In the genomic region with DNA sequence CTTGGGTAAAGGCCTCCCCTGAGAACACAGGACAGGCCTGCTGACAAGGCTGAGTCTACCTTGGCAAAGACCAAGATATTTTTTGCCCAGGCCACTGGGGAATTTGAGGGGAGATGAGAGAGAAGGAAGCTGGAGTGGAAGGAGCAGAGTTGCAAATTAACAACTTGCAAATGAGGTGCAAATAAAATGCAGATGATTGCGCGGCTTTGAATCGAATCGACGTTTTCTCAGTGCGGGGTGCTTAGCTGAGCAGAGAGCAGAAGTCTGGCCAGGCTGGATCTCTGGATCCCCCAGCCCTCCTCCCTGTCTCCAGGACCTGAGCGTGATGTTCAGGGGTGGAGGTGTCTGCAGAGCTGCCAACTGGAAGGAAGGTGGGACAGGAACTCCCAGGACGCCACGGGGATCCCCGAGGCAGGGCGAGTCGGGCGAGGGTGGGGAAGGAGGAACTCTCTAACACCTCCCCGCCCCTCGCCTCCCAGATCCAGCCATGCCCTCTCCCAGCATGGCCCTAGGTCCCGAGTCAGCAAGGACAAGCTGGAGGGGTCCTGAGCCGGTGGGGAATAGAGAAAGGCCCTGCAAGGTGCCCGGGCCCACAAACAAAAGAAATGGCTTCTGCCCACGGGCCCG, we compare ENCODE assay signal across 8 cellular contexts. TPM values are rescaled to one million over a fixed set of nuclear protein-coding genes. Genes with fewer than 3 reads are reported as not detected.
DNase-seq lines count a peak whose midpoint lies in the region; ATAC-seq, FAIRE-seq and TF ChIP-seq lines count a peak whose summit lies in the region.

No MANE protein-coding gene starts in this region.

- peak overlapping the region; percentile 82 for H2AFZ ChIP-seq in GM12878 (ENCODE audit: control insufficient read depth, low read depth, low read length)

- no peaks in the 10 kb centered on the region for H3K36me3 ChIP-seq in GM12878 (ENCODE audit: control insufficient read depth in 2 of 2, insufficient read depth in 2 of 2, low read length in 1 of 2)
- no peaks in the 10 kb centered on the region for H3K36me3 ChIP-seq in left lung
- H3K36me3 ChIP-seq in testis (ENCODE audit: low read depth, missing control alignments), result no peaks in the 10 kb centered on the region

- RAD21 ChIA-PET in GM12878 (lab: Charles Lee; ENCODE audit: unreplicated experiment), result interaction anchor here (0.7 to 2.1 kb wide), 5 partner anchors 8 to 64 kb away, joined by 3 to 9 read pairs (median 6); a partner anchor contains a TSS

- H3K9me3 ChIP-seq in GM12878 (replicated peaks; ENCODE audit: control insufficient read depth, insufficient read depth, low read length) (no peaks in the 10 kb centered on the region), left lung (no peaks in the 10 kb centered on the region), testis (no peaks in the 10 kb centered on the region)

- TF ChIP-seq EP300 in GM12878 (IDR thresholded peaks at IDR 0.05; ENCODE audit: borderline replicate concordance in 1 of 2, control insufficient read depth in 1 of 2, low read depth in 2 of 2, low read length in 2 of 2), result no peak

- CTCF ChIA-PET in GM12878 (lab: Yijun Ruan, JAX) (interaction anchor here (0.7 to 1.4 kb wide), 7 partner anchors 39 to 381 kb away, joined by 3 to 11 read pairs (median 3); a partner anchor contains a TSS), HEK293T (lab: Yijun Ruan, JAX) (interaction anchor here (0.9 to 1.8 kb wide), 4 partner anchors 38 to 110 kb away, joined by 3 to 8 read pairs (median 6); a partner anchor contains a TSS)

- SMC1A ChIA-PET in GM12878 (lab: Charles Lee; ENCODE audit: uncharacterized antibody, unreplicated experiment), result interaction anchor here (1.4 to 1.8 kb wide), 2 partner anchors 10 to 57 kb away, joined by 4 to 5 read pairs; no protein-coding TSS in a partner anchor

- H3K4me3 ChIP-seq in GM12878 (peak overlapping the region; percentile 74), left lung (peak overlapping the region; percentile 60 to 73), testis (peak overlapping the region; percentile 64 to 70)

- no TSS peak for BruUV-seq in GM12878 (replicated peaks; lab: Mats Ljungman, UMichigan)

- H3K9ac ChIP-seq in GM12878 (ENCODE audit: control insufficient read depth, insufficient read depth, low read length), result peak overlapping the region; percentile 77

- DNase-seq in GM12878 (ENCODE audit: low read depth, low spot score) (no peak), left lung (peak; percentile 41 to 83), testis (peak; percentile 21), GF-D8 (lab: John Stamatoyannopoulos, UW) (no peak), HEK293T (ENCODE audit: extremely low spot score) (no peak)

- H3K27me3 ChIP-seq in GM12878 (replicated peaks in 1 of 2; ENCODE audit: control insufficient read depth in 2 of 2, insufficient read depth in 2 of 2, low read length in 1 of 2) (peaks cover 0 to 3% of the 10 kb centered on the region in 2 experiments; a peak in 1 of 4 replicates), left lung (peaks cover 0 to 37% of the 10 kb centered on the region in 2 donors), testis (no peaks in the 10 kb centered on the region)

- FAIRE-seq in GM12878 (lab: Jason Lieb, UNC), result no peak

- no peaks in the 10 kb centered on the region for H4K20me1 ChIP-seq in GM12878 (ENCODE audit: control insufficient read depth, insufficient read depth)

- no peaks in the 10 kb centered on the region for H3K79me2 ChIP-seq in GM12878 (ENCODE audit: control insufficient read depth, insufficient read depth, low read length)

- H3K27ac ChIP-seq in GM12878 (ENCODE audit: control insufficient read depth, insufficient read depth), result peak overlapping the region; percentile 31; the same call in 1 of the 2 replicates
- peak overlapping the region in 1 of 2 donors; percentile 65 for H3K27ac ChIP-seq in left lung
- H3K27ac ChIP-seq in testis, result peak overlapping the region; percentile 48 to 59

- peak overlapping the region; percentile 99 for H3K4me2 ChIP-seq in GM12878 (ENCODE audit: control insufficient read depth, insufficient read depth)

- POLR2A ChIA-PET in GM12878 (lab: Charles Lee) (interaction anchor here (0.8 to 1.2 kb wide), 6 partner anchors 24 to 65 kb away, joined by 3 to 6 read pairs (median 3); no protein-coding TSS in a partner anchor), HEK293T (lab: Yijun Ruan, JAX) (interaction anchor here (0.7 to 2.4 kb wide), 13 partner anchors 9 to 144 kb away, joined by 3 to 23 read pairs (median 8); a partner anchor contains a TSS)

- TF ChIP-seq RAD21 in GM12878 (IDR thresholded peaks at IDR 0.05; ENCODE audit: insufficient read depth, low read depth, low read length), result no peak

- TF ChIP-seq POLR2A in GM12878 (IDR thresholded peaks at IDR 0.05; ENCODE audit: low read depth, low read length) (no peak), testis (IDR thresholded peaks at IDR 0.05) (no peak)

- WGBS in GM12878 (ENCODE audit: insufficient coverage, insufficient replicate concordance, low lambda C conversion rate, missing lambda C conversion rate), result 23% methylated on average over 19 of the region's 20 CpGs
- 16 to 17% methylated on average over 17 to 20 of the region's 20 CpGs for WGBS in testis, 2 donors

- peaks cover 23% of the 10 kb centered on the region for H3K4me1 ChIP-seq in GM12878 (ENCODE audit: control insufficient read depth, insufficient read depth, low read length)
- H3K4me1 ChIP-seq in left lung, result peaks cover 0 to 28% of the 10 kb centered on the region in 2 donors
- peaks cover 8% of the 10 kb centered on the region for H3K4me1 ChIP-seq in testis

- intact Hi-C loops in GM12878 (cut with micrococcal nuclease; ENCODE audit: unreplicated experiment), result no loop called here
- intact Hi-C loops in left lung (cut with DNase I), result no loop called here
- intact Hi-C loops in testis (cut with DNase I; ENCODE audit: low total_unique reads), result no loop called here

- ATAC-seq in GM18858 (IDR thresholded peaks at IDR 0.05; ENCODE audit: unreplicated experiment) (peak; percentile 13), HG03520 (IDR thresholded peaks at IDR 0.05; ENCODE audit: unreplicated experiment) (peak; percentile 4), GM12878 (no peak; the same call in 1 of the 3 replicates), left lung (peak; percentile 10), GM18861 (IDR thresholded peaks at IDR 0.05; ENCODE audit: unreplicated experiment) (no peak)

- in situ Hi-C loops in GM12878 (cut with MboI), result no loop called here

- no peak for TF ChIP-seq CTCF in GM12878 (IDR thresholded peaks at IDR 0.05 in 2 of 3, conservative IDR thresholded peaks at IDR 0.05 in 1 of 3; ENCODE audit: control insufficient read depth in 2 of 3, extremely low read depth in 1 of 3, insufficient read depth in 1 of 3, low read depth in 3 of 3, low read length in 3 of 3)
- TF ChIP-seq CTCF in left lung (IDR thresholded peaks at IDR 0.05), result no peak
- TF ChIP-seq CTCF in testis (IDR thresholded peaks at IDR 0.05), result no peak

RNA-seq across cellular contexts. Expression of a gene that starts 0.5 kb away (rescaled TPM):
- total RNA-seq in GM12878 (2013; cell fraction: nucleolus; rRNA removed), result 1.6 and 2.5 TPM in 2 replicates
- total RNA-seq in GM12878 (2014; rRNA removed), result 0.17 and 0.27 TPM in 2 replicates
- total RNA-seq in GM12878 (2014; rRNA removed; fragmentation: Illumina TruSeq; extraction: Trizol), result 0.09 and 0.14 TPM in 2 replicates
- total RNA-seq in GM12878 (2021), result 0.26 and 0.72 TPM in 2 replicates
- polyA plus RNA-seq in GM12878 (2011; ENCODE audit: low read depth), result not detected
- polyA plus RNA-seq in GM12878 (2011; rRNA removed), result 0.22 and 0.26 TPM in 2 replicates
- polyA plus RNA-seq in GM12878 (2011; cell fraction: cytosol; rRNA removed), result 0.21 and 0.27 TPM in 2 replicates
- 5.1 and 5.4 TPM in 2 replicates for polyA plus RNA-seq in GM12878 (2011; cell fraction: nucleus; rRNA removed)
- polyA plus RNA-seq in GM12878 (2012), result 0.15 and 0.17 TPM in 2 replicates
- 0.08 and 0.13 TPM in 2 replicates for polyA plus RNA-seq in GM12878 (2014; fragmentation: Illumina TruSeq; extraction: Trizol)
- polyA plus RNA-seq in GM12878 (2014; fragmentation: Nextera tagmentation; extraction: Ambion mirVana), result not detected
- 0.32 and 0.33 TPM in 2 replicates for polyA plus RNA-seq in GM12878 (2014; rRNA removed)
- under 1 TPM in 1 of 2 experiments, not detected in 1; 0.25 TPM for polyA plus RNA-seq in GM12878 (2016; fragmentation: Nextera tagmentation; extraction: Ambion mirVana)
- polyA minus RNA-seq in GM12878 (2011; rRNA and poly(A)+ RNA removed), result 0.15 and 1.2 TPM in 2 replicates
- polyA minus RNA-seq in GM12878 (2011; cell fraction: cytosol; rRNA and poly(A)+ RNA removed), result not detected in 2 replicates
- polyA minus RNA-seq in GM12878 (2011; cell fraction: nucleus; rRNA and poly(A)+ RNA removed), result 0.60 and 0.96 TPM in 2 replicates
- total RNA-seq in left lung, result 1 to 10 TPM; 1.0 to 2.3 TPM
- total RNA-seq in testis, result 1 to 10 TPM; 7.7 to 8.6 TPM
- polyA plus RNA-seq in testis (ENCODE audit: insufficient read depth, low read depth, low replicate concordance), result 6.8 TPM

RNA-seq across cellular contexts. Expression of a gene that starts 20.1 kb away (rescaled TPM):
- not detected in 2 replicates for total RNA-seq in GM12878 (2013; cell fraction: nucleolus; rRNA removed)
- total RNA-seq in GM12878 (2014; rRNA removed) (not detected in 2 replicates), GM12878 (2014; rRNA removed; fragmentation: Illumina TruSeq; extraction: Trizol) (not detected in 2 replicates), GM12878 (2021) (0.13 and 0.18 TPM in 2 replicates), left lung (not detected), testis (under 1 TPM; 0.12 to 0.71 TPM)
- 0.64 TPM for polyA plus RNA-seq in GM12878 (2011; ENCODE audit: low read depth)
- polyA plus RNA-seq in GM12878 (2011; rRNA removed) (0.07 TPM in 1 of 2 replicates, not detected in the other), GM12878 (2014; fragmentation: Illumina TruSeq; extraction: Trizol) (0.43 TPM in 1 of 2 replicates, not detected in the other), GM12878 (2014; fragmentation: Nextera tagmentation; extraction: Ambion mirVana) (under 1 TPM in 1 of 2 experiments, not detected in 1; 0.06 TPM), GM12878 (2014; rRNA removed) (0.15 and 0.25 TPM in 2 replicates), GM12878 (2016; fragmentation: Nextera tagmentation; extraction: Ambion mirVana) (under 1 TPM; 0.32 to 0.42 TPM), testis (ENCODE audit: insufficient read depth, low read depth, low replicate concordance) (5.7 TPM)
- 0.05 and 0.12 TPM in 2 replicates for polyA plus RNA-seq in GM12878 (2011; cell fraction: cytosol; rRNA removed)
- polyA plus RNA-seq in GM12878 (2011; cell fraction: nucleus; rRNA removed), result 0.13 and 0.25 TPM in 2 replicates
- 0.21 and 0.24 TPM in 2 replicates for polyA plus RNA-seq in GM12878 (2012)
- polyA minus RNA-seq in GM12878 (2011; rRNA and poly(A)+ RNA removed), result 0.05 TPM in 1 of 2 replicates, not detected in the other
- polyA minus RNA-seq in GM12878 (2011; cell fraction: cytosol; rRNA and poly(A)+ RNA removed), result not detected in 2 replicates
- polyA minus RNA-seq in GM12878 (2011; cell fraction: nucleus; rRNA and poly(A)+ RNA removed), result not detected in 2 replicates

RNA-seq across cellular contexts. Expression of a gene that starts 42.8 kb away (rescaled TPM):
- 12.2 and 13.2 TPM in 2 replicates for total RNA-seq in GM12878 (2013; cell fraction: nucleolus; rRNA removed)
- 41.5 and 46.4 TPM in 2 replicates for total RNA-seq in GM12878 (2014; rRNA removed)
- 27.8 and 31.2 TPM in 2 replicates for total RNA-seq in GM12878 (2014; rRNA removed; fragmentation: Illumina TruSeq; extraction: Trizol)
- total RNA-seq in GM12878 (2021), result 78.5 and 78.6 TPM in 2 replicates
- 15.2 TPM for polyA plus RNA-seq in GM12878 (2011; ENCODE audit: low read depth)
- 23.0 and 42.3 TPM in 2 replicates for polyA plus RNA-seq in GM12878 (2011; rRNA removed)
- polyA plus RNA-seq in GM12878 (2011; cell fraction: cytosol; rRNA removed), result 64.4 and 77.3 TPM in 2 replicates
- polyA plus RNA-seq in GM12878 (2011; cell fraction: nucleus; rRNA removed), result 79.4 and 82.2 TPM in 2 replicates
- 34.0 and 41.8 TPM in 2 replicates for polyA plus RNA-seq in GM12878 (2012)
- polyA plus RNA-seq in GM12878 (2014; fragmentation: Illumina TruSeq; extraction: Trizol), result 19.6 and 42.9 TPM in 2 replicates
- 10 to 100 TPM in 1 of 2 experiments, 1 to 10 TPM in 1; 6.6 to 12.3 TPM for polyA plus RNA-seq in GM12878 (2014; fragmentation: Nextera tagmentation; extraction: Ambion mirVana)
- 68.3 and 79.0 TPM in 2 replicates for polyA plus RNA-seq in GM12878 (2014; rRNA removed)
- polyA plus RNA-seq in GM12878 (2016; fragmentation: Nextera tagmentation; extraction: Ambion mirVana), result 100 to 1,000 TPM; 100 to 110 TPM
- polyA minus RNA-seq in GM12878 (2011; rRNA and poly(A)+ RNA removed), result 32.9 and 57.6 TPM in 2 replicates
- 23.3 and 27.0 TPM in 2 replicates for polyA minus RNA-seq in GM12878 (2011; cell fraction: cytosol; rRNA and poly(A)+ RNA removed)
- polyA minus RNA-seq in GM12878 (2011; cell fraction: nucleus; rRNA and poly(A)+ RNA removed), result 18.9 and 24.2 TPM in 2 replicates
- total RNA-seq in left lung, result 10 to 100 TPM; 36.5 to 61.3 TPM
- total RNA-seq in testis, result 10 to 100 TPM; 20.7 to 30.6 TPM
- polyA plus RNA-seq in testis (ENCODE audit: insufficient read depth, low read depth, low replicate concordance), result 43.6 TPM

Comparison
In these comparisons a context has a peak if more than half of its experiments do, and no peak if none do; other contexts are left out.
1. ATAC-seq: peak in GM18858 (single experiment), HG03520 (single experiment) and left lung (single experiment); none in GM12878 (single experiment) and GM18861 (single experiment).
2. DNase-seq: peak in left lung (2 of 2) and testis (single experiment); none in GM12878 (single experiment), GF-D8 (single experiment) and HEK293T (single experiment).
3. Peak in every context shown above with its lines, with median percentiles within 50 percentile points of each other: H3K4me3 ChIP-seq.